In the genomic region with DNA sequence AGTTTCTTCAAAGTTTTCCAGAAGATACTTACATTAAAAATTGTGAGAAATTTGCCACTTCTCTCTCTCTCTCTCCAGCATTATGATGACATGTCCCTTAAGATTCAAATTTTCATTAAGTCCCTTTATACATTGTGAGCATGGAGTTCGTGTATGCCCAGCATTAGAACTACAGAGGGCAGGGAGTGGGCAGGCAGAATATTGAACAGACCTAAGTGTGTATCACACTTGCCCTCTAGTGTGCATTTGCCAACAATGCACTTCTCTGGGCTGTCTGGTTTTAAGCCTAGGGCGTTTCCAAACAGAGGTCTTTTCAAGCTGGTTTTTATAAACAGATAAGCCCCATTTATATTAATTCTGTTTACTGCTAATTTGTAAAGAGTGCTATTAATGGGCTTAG, we compare ENCODE assay signal across 9 cellular contexts. TPM values are rescaled to one million over a fixed set of nuclear protein-coding genes. Genes with fewer than 3 reads are reported as not detected.
A peak's percentile ranks its signal among the peaks of the same experiment; 100 is the strongest.
DNase-seq lines count a peak whose midpoint lies in the region; ATAC-seq and TF ChIP-seq lines count a peak whose summit lies in the region.
"Had no signal": no experiment of that assay in that cellular context is flagged by ENCODE, and none has a peak within 500 bp of the region (broad histone marks: within the 10 kb centered on the region; RNA-seq: fewer than 3 reads in every experiment).

No MANE protein-coding gene starts in this region.

- H3K27ac ChIP-seq in OCI-LY7 (ENCODE audit: low read depth, low read length, poor library complexity, severe bottlenecking) (no peak overlapping the region), lower lobe of right lung (no peak overlapping the region)

- CTCF ChIA-PET in OCI-LY7 (lab: Charles Lee; ENCODE audit: unreplicated experiment): no interaction called here

- no peak overlapping the region for H3K27ac Mint-ChIP-seq in activated T-helper 1 cell treated with anti-CD3 and anti-CD28 coated beads, Interleukin-12 subunit alpha, Interleukin-12 subunit beta, Interleukin-2, Interleukin-4 antibody, amounts not matched to agents 30 ng/mL and 10 ng/mL and 1 ng/mL, durations not matched to agents 14 hours and 24 hours and 36 hours
- H3K27ac Mint-ChIP-seq: dendritic cell treated with granulocyte-macrophage colony-stimulating factor and Interleukin-4, amounts not matched to agents 40 ng/mL and 50 ng/mL, for 4 days had no signal

- H3K27me3 Mint-ChIP-seq in activated T-helper 1 cell treated with anti-CD3 and anti-CD28 coated beads, Interleukin-12 subunit alpha, Interleukin-12 subunit beta, Interleukin-2, Interleukin-4 antibody, amounts not matched to agents 30 ng/mL and 10 ng/mL and 1 ng/mL, durations not matched to agents 14 hours and 24 hours and 36 hours (ENCODE audit: insufficient read depth): peaks cover 23% of the 10 kb centered on the region

- H3K79me2 ChIP-seq in OCI-LY7 (ENCODE audit: insufficient read depth, low read depth, low read length): no peaks in the 10 kb centered on the region

- ATAC-seq in GM19452 (IDR thresholded peaks at IDR 0.05; ENCODE audit: unreplicated experiment) (peak; percentile 91), HG03342 (IDR thresholded peaks at IDR 0.05; ENCODE audit: unreplicated experiment) (peak; percentile 96), lower lobe of right lung (peak; percentile 79 to 93)

- H2AFZ ChIP-seq in OCI-LY7 (ENCODE audit: low read length): no peak overlapping the region

- no peaks in the 10 kb centered on the region for H3K4me1 ChIP-seq in OCI-LY7 (ENCODE audit: insufficient read depth, low read length, poor library complexity, severe bottlenecking)
- H3K4me1 ChIP-seq in lower lobe of right lung: no peaks in the 10 kb centered on the region

- H3K4me1 Mint-ChIP-seq in activated T-helper 1 cell treated with anti-CD3 and anti-CD28 coated beads, Interleukin-12 subunit alpha, Interleukin-12 subunit beta, Interleukin-2, Interleukin-4 antibody, amounts not matched to agents 30 ng/mL and 10 ng/mL and 1 ng/mL, durations not matched to agents 14 hours and 24 hours and 36 hours (ENCODE audit: low read depth): no peaks in the 10 kb centered on the region

- no TSS peak for BruUV-seq in OCI-LY7 (replicated peaks; lab: Mats Ljungman, UMichigan)

- no peak overlapping the region for H3K4me2 ChIP-seq in OCI-LY7 (ENCODE audit: low read length)

- H4K20me1 ChIP-seq in OCI-LY7 (ENCODE audit: insufficient read depth, low read length): no peaks in the 10 kb centered on the region

- intact Hi-C loops in OCI-LY7 (cut with micrococcal nuclease; ENCODE audit: unreplicated experiment) (no loop called here), lower lobe of right lung (cut with DNase I) (no loop called here)
- intact Hi-C loops in activated T-helper 1 cell treated with anti-CD3 and anti-CD28 coated beads, Interleukin-12 subunit alpha, Interleukin-12 subunit beta, Interleukin-2, Interleukin-4 antibody, amounts not matched to agents 30 ng/mL and 10 ng/mL and 1 ng/mL, durations not matched to agents 14 hours and 24 hours and 36 hours (cut with micrococcal nuclease): no loop called here

- DNase-seq in NCI-H510A treated with DMSO at 0.1 percent for 48 hours (lab: John Stamatoyannopoulos, UW) (peak; percentile 30), NCI-H510A (lab: John Stamatoyannopoulos, UW) (no peak), OCI-LY7 (ENCODE audit: low spot score) (peak; percentile 23), choroid plexus epithelial cell (ENCODE audit: low read depth) (peak; percentile 88), lower lobe of right lung (no peak)
- DNase-seq in activated T-helper 1 cell treated with anti-CD3 and anti-CD28 coated beads, Interleukin-12 subunit alpha, Interleukin-12 subunit beta, Interleukin-2, Interleukin-4 antibody, amounts not matched to agents 30 ng/mL and 10 ng/mL and 1 ng/mL, durations not matched to agents 14 hours and 24 hours and 36 hours (ENCODE audit: low spot score): no peak

- TF ChIP-seq CTCF in OCI-LY7 (conservative IDR thresholded peaks at IDR 0.05; ENCODE audit: low read length) (peak; percentile 76), choroid plexus epithelial cell (conservative IDR thresholded peaks at IDR 0.05; ENCODE audit: low read depth, low read length) (peak; percentile 88), lower lobe of right lung (IDR thresholded peaks at IDR 0.05) (peak; percentile 56)

- H3K4me3 ChIP-seq in OCI-LY7 (ENCODE audit: low read depth, low read length, poor library complexity, severe bottlenecking): no peak overlapping the region
- no peak overlapping the region for H3K4me3 ChIP-seq in choroid plexus epithelial cell (ENCODE audit: low read depth, low read length)
- no peak overlapping the region for H3K4me3 ChIP-seq in lower lobe of right lung

- POLR2A ChIA-PET in OCI-LY7 (lab: Charles Lee): interaction anchor here (1.6 kb wide), 1 partner anchor 22 kb away, joined by 4 read pairs; no protein-coding TSS in a partner anchor

- H3K4me3 Mint-ChIP-seq in activated T-helper 1 cell treated with anti-CD3 and anti-CD28 coated beads, Interleukin-12 subunit alpha, Interleukin-12 subunit beta, Interleukin-2, Interleukin-4 antibody, amounts not matched to agents 30 ng/mL and 10 ng/mL and 1 ng/mL, durations not matched to agents 14 hours and 24 hours and 36 hours: no peak overlapping the region
- H3K4me3 Mint-ChIP-seq: dendritic cell treated with granulocyte-macrophage colony-stimulating factor and Interleukin-4, amounts not matched to agents 40 ng/mL and 50 ng/mL, for 4 days had no signal

- H3K36me3 ChIP-seq in OCI-LY7 (ENCODE audit: insufficient read depth, low read length) (no peaks in the 10 kb centered on the region), lower lobe of right lung (peaks cover 3% of the 10 kb centered on the region)

- H3K9me3 ChIP-seq in OCI-LY7 (ENCODE audit: low read length): no peaks in the 10 kb centered on the region
- H3K9me3 ChIP-seq in lower lobe of right lung: no peaks in the 10 kb centered on the region

- H3K27me3 ChIP-seq in lower lobe of right lung (ENCODE audit: low read depth): no peaks in the 10 kb centered on the region

- H3K36me3 Mint-ChIP-seq in activated T-helper 1 cell treated with anti-CD3 and anti-CD28 coated beads, Interleukin-12 subunit alpha, Interleukin-12 subunit beta, Interleukin-2, Interleukin-4 antibody, amounts not matched to agents 30 ng/mL and 10 ng/mL and 1 ng/mL, durations not matched to agents 14 hours and 24 hours and 36 hours (ENCODE audit: low read depth): no peaks in the 10 kb centered on the region

- H3K9me2 ChIP-seq in OCI-LY7 (ENCODE audit: insufficient read depth, low read length): no peaks in the 10 kb centered on the region

- no peaks in the 10 kb centered on the region for H3K9me3 Mint-ChIP-seq in activated T-helper 1 cell treated with anti-CD3 and anti-CD28 coated beads, Interleukin-12 subunit alpha, Interleukin-12 subunit beta, Interleukin-2, Interleukin-4 antibody, amounts not matched to agents 30 ng/mL and 10 ng/mL and 1 ng/mL, durations not matched to agents 14 hours and 24 hours and 36 hours
- H3K9me3 Mint-ChIP-seq: dendritic cell treated with granulocyte-macrophage colony-stimulating factor and Interleukin-4, amounts not matched to agents 40 ng/mL and 50 ng/mL, for 4 days had no signal

RNA-seq across cellular contexts. Expression of a gene that starts 28.3 kb away (rescaled TPM):
- 25.7 and 34.2 TPM in 2 replicates for total RNA-seq in OCI-LY7 (2014; rRNA removed; shearing (Covaris generic))
- 46.6 and 51.3 TPM in 2 replicates for total RNA-seq in OCI-LY7 (2022)
- total RNA-seq in lower lobe of right lung: 17.3 TPM
- 108 and 121 TPM in 2 replicates for total RNA-seq in activated T-helper 1 cell treated with anti-CD3 and anti-CD28 coated beads, Interleukin-12 subunit alpha, Interleukin-12 subunit beta, Interleukin-2, Interleukin-4 antibody, amounts not matched to agents 30 ng/mL and 10 ng/mL and 1 ng/mL, durations not matched to agents 14 hours and 24 hours and 36 hours

Comparison
In these comparisons a context has a peak if more than half of its experiments do, and no peak if none do; other contexts are left out.
1. DNase-seq: peak in NCI-H510A treated with DMSO at 0.1 percent for 48 hours (single experiment), OCI-LY7 (single experiment) and choroid plexus epithelial cell (single experiment); none in NCI-H510A (single experiment), lower lobe of right lung (single experiment) and activated T-helper 1 cell treated with anti-CD3 and anti-CD28 coated beads, Interleukin-12 subunit alpha, Interleukin-12 subunit beta, Interleukin-2, Interleukin-4 antibody, amounts not matched to agents 30 ng/mL and 10 ng/mL and 1 ng/mL, durations not matched to agents 14 hours and 24 hours and 36 hours (single experiment).
2. Peak in every context shown above with its lines, with median percentiles within 50 percentile points of each other: ATAC-seq and CTCF ChIP-seq.